Comparison of ENCODE assay signal across 1 cellular context in genomic region chr5:20335978-20336377, GRCh38.
TF ChIP-seq lines count a peak whose summit lies in the region.

No MANE protein-coding gene starts in this region.

TF ChIP-seq in H1, 55 proteins besides CTCF, POLR2A, EP300 and RAD21 (continued from another document):
- TF ChIP-seq USF2 (IDR thresholded peaks at IDR 0.05; ENCODE audit: low read length), result no peak
TF ChIP-seq in H1: peak in this region for 0.
